21 cellular contexts compared by ENCODE assay signal in genomic region chr4:15117270-15117946, GRCh38.
DNase-seq lines count a peak whose midpoint lies in the region; ATAC-seq and TF ChIP-seq lines count a peak whose summit lies in the region.
"Had no signal": no experiment of that assay in that cellular context is flagged by ENCODE, and none has a peak within 500 bp of the region (broad histone marks: within the 10 kb centered on the region; RNA-seq: fewer than 3 reads in every experiment).

No MANE protein-coding gene starts in this region.

- H3K4me1 Mint-ChIP-seq in activated naive CD4-positive, alpha-beta T cell treated with anti-CD3 and anti-CD28 coated beads for 36 hours (ENCODE audit: low read depth), result peaks cover 11% of the 10 kb centered on the region
- H3K4me1 Mint-ChIP-seq in activated naive CD4-positive, alpha-beta T cell treated with anti-CD3 and anti-CD28 coated beads, Interleukin-2, amount 10 ng/mL, durations not matched to agents 7 days and 5 days, result no peaks in the 10 kb centered on the region
- peaks cover 12% of the 10 kb centered on the region for H3K4me1 Mint-ChIP-seq in activated T-helper 17 cell treated with anti-CD3 and anti-CD28 coated beads, Interleukin-2, amount 50 U/mL, for 72 hours
- H3K4me1 Mint-ChIP-seq: activated B cell treated with CpG ODN at 0.5 μM for 24 hours; CD4-positive, CD25-positive, alpha-beta regulatory T cell; H9; neural crest cell had no signal

- DNase-seq in activated naive CD4-positive, alpha-beta T cell treated with anti-CD3 and anti-CD28 coated beads for 36 hours, result peak; percentile 13
- no peak for DNase-seq in activated naive CD4-positive, alpha-beta T cell treated with anti-CD3 and anti-CD28 coated beads, Interleukin-2, amount 10 ng/mL, durations not matched to agents 7 days and 5 days
- DNase-seq in renal cortical epithelial cell (ENCODE audit: low read depth), result peak; percentile 51
- DNase-seq in NCI-H524 (lab: John Stamatoyannopoulos, UW), result no peak
- no peak for DNase-seq in erythroblast (lab: John Stamatoyannopoulos, UW)
- DNase-seq: activated B cell treated with CpG ODN at 0.5 μM for 24 hours; activated CD8-positive, alpha-beta memory T cell treated with anti-CD3 and anti-CD28 coated beads, Interleukin-2, amount 50 U/mL, for 48 hours; CD4-positive, CD25-positive, alpha-beta regulatory T cell; GF-D8; H9; heart left ventricle; mucosa of descending colon; NCI-H1105 treated with DMSO at 0.1 percent for 48 hours; NCI-H2107; NCI-H524 treated with DMSO at 0.1 percent for 48 hours; upper lobe of right lung had no signal

- intact Hi-C loops in activated naive CD4-positive, alpha-beta T cell treated with anti-CD3 and anti-CD28 coated beads for 36 hours (cut with micrococcal nuclease), result loop anchor here (1.0 to 2.0 kb wide), 6 partner anchors 65 to 533 kb away; partner anchors contain the start of gene CPEB2

- H3K36me3 Mint-ChIP-seq in activated naive CD4-positive, alpha-beta T cell treated with anti-CD3 and anti-CD28 coated beads for 36 hours (ENCODE audit: low read depth), result no peaks in the 10 kb centered on the region
- H3K36me3 Mint-ChIP-seq in activated naive CD4-positive, alpha-beta T cell treated with anti-CD3 and anti-CD28 coated beads, Interleukin-2, amount 10 ng/mL, durations not matched to agents 7 days and 5 days, result no peaks in the 10 kb centered on the region
- peaks cover 6% of the 10 kb centered on the region for H3K36me3 Mint-ChIP-seq in activated T-helper 17 cell treated with anti-CD3 and anti-CD28 coated beads, Interleukin-2, amount 50 U/mL, for 72 hours (ENCODE audit: low read depth)
- H3K36me3 Mint-ChIP-seq: CD4-positive, CD25-positive, alpha-beta regulatory T cell had no signal

- H3K4me3 Mint-ChIP-seq in activated naive CD4-positive, alpha-beta T cell treated with anti-CD3 and anti-CD28 coated beads for 36 hours, result no peak overlapping the region
- no peak overlapping the region for H3K4me3 Mint-ChIP-seq in activated naive CD4-positive, alpha-beta T cell treated with anti-CD3 and anti-CD28 coated beads, Interleukin-2, amount 10 ng/mL, durations not matched to agents 7 days and 5 days
- H3K4me3 Mint-ChIP-seq in activated T-helper 17 cell treated with anti-CD3 and anti-CD28 coated beads, Interleukin-2, amount 50 U/mL, for 72 hours, result peak overlapping the region; percentile 41
- H3K4me3 Mint-ChIP-seq: activated B cell treated with CpG ODN at 0.5 μM for 24 hours; CD4-positive, CD25-positive, alpha-beta regulatory T cell; H9; neural crest cell had no signal

- ATAC-seq in HG03442 (IDR thresholded peaks at IDR 0.05; ENCODE audit: unreplicated experiment), result peak; percentile 88
- ATAC-seq in activated T-helper 17 cell treated with anti-CD3 and anti-CD28 coated beads, Interleukin-2, amount 50 U/mL, for 72 hours (replicated peaks), result peak; percentile 95
- no peak for ATAC-seq in HG03097 (IDR thresholded peaks at IDR 0.05; ENCODE audit: low FRiP score, unreplicated experiment)
- ATAC-seq: heart left ventricle, mucosa of descending colon, SK-N-SH treated with all-trans-retinoic acid at 6 μM for 48 hours, upper lobe of right lung had no signal

- TF ChIP-seq POLR2A in erythroblast (IDR thresholded peaks at IDR 0.05; ENCODE audit: low read length), result no peak

- CTCF ChIA-PET in activated naive CD4-positive, alpha-beta T cell treated with anti-CD3 and anti-CD28 coated beads for 36 hours (lab: Charles Lee), result interaction anchor here (0.6 kb wide), 1 partner anchor 117 kb away, joined by 3 read pairs; no protein-coding TSS in a partner anchor
- CTCF ChIA-PET in activated naive CD4-positive, alpha-beta T cell treated with anti-CD3 and anti-CD28 coated beads, Interleukin-2, amount 10 ng/mL, durations not matched to agents 7 days and 5 days (lab: Charles Lee), result no interaction called here

- H3K9me3 Mint-ChIP-seq in activated naive CD4-positive, alpha-beta T cell treated with anti-CD3 and anti-CD28 coated beads for 36 hours, result peaks cover 8% of the 10 kb centered on the region
- H3K9me3 Mint-ChIP-seq in activated naive CD4-positive, alpha-beta T cell treated with anti-CD3 and anti-CD28 coated beads, Interleukin-2, amount 10 ng/mL, durations not matched to agents 7 days and 5 days, result peaks cover 9% of the 10 kb centered on the region
- peaks cover 4% of the 10 kb centered on the region for H3K9me3 Mint-ChIP-seq in activated T-helper 17 cell treated with anti-CD3 and anti-CD28 coated beads, Interleukin-2, amount 50 U/mL, for 72 hours

- no peak overlapping the region for H3K27ac Mint-ChIP-seq in activated naive CD4-positive, alpha-beta T cell treated with anti-CD3 and anti-CD28 coated beads for 36 hours
- no peak overlapping the region for H3K27ac Mint-ChIP-seq in activated naive CD4-positive, alpha-beta T cell treated with anti-CD3 and anti-CD28 coated beads, Interleukin-2, amount 10 ng/mL, durations not matched to agents 7 days and 5 days
- peak overlapping the region; percentile 88 for H3K27ac Mint-ChIP-seq in activated T-helper 17 cell treated with anti-CD3 and anti-CD28 coated beads, Interleukin-2, amount 50 U/mL, for 72 hours
- H3K27ac Mint-ChIP-seq: activated B cell treated with CpG ODN at 0.5 μM for 24 hours; CD4-positive, CD25-positive, alpha-beta regulatory T cell; H9 had no signal

- peaks cover 24% of the 10 kb centered on the region for H3K27me3 Mint-ChIP-seq in activated naive CD4-positive, alpha-beta T cell treated with anti-CD3 and anti-CD28 coated beads for 36 hours (ENCODE audit: low read depth)
- peaks cover 5% of the 10 kb centered on the region for H3K27me3 Mint-ChIP-seq in activated naive CD4-positive, alpha-beta T cell treated with anti-CD3 and anti-CD28 coated beads, Interleukin-2, amount 10 ng/mL, durations not matched to agents 7 days and 5 days
- peaks cover 17% of the 10 kb centered on the region for H3K27me3 Mint-ChIP-seq in activated T-helper 17 cell treated with anti-CD3 and anti-CD28 coated beads, Interleukin-2, amount 50 U/mL, for 72 hours
- H3K27me3 Mint-ChIP-seq: activated B cell treated with CpG ODN at 0.5 μM for 24 hours; CD4-positive, CD25-positive, alpha-beta regulatory T cell had no signal

Comparison
In these comparisons a context has a peak if more than half of its experiments do, and no peak if none do; other contexts are left out.
1. DNase-seq: peak in activated naive CD4-positive, alpha-beta T cell treated with anti-CD3 and anti-CD28 coated beads for 36 hours (single experiment) and renal cortical epithelial cell (single experiment); none in activated naive CD4-positive, alpha-beta T cell treated with anti-CD3 and anti-CD28 coated beads, Interleukin-2, amount 10 ng/mL, durations not matched to agents 7 days and 5 days (single experiment), NCI-H524 (0 of 2) and erythroblast (0 of 2).